20 cellular contexts compared by ENCODE assay signal in the genomic region with DNA sequence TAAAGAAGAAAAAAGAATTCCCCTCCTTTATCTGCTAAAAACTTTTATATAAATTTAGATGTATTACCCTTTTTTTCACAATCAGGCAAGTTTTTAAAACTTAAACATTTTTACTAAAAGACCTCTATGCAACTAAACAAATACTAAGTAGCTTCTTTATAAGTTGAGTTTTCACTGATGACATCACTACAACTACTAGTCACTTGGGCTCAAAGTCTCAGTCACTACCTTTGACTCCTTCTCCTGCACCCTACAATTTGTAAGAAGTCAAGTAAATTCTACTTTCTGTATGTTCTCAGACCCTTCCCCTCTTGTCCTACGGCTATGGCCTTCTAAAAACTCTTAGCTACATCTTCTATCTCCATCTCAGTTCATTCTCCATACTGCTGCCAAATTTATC. TPM values are rescaled to one million over a fixed set of nuclear protein-coding genes. Genes with fewer than 3 reads are reported as not detected.
A peak's percentile ranks its signal among the peaks of the same experiment; 100 is the strongest.
DNase-seq lines count a peak whose midpoint lies in the region; ATAC-seq, FAIRE-seq and TF ChIP-seq lines count a peak whose summit lies in the region.
"Had no signal": no experiment of that assay in that cellular context is flagged by ENCODE, and none has a peak within 500 bp of the region (broad histone marks: within the 10 kb centered on the region; RNA-seq: fewer than 3 reads in every experiment).

No MANE protein-coding gene starts in this region.

- H3K9ac ChIP-seq in HepG2 (ENCODE audit: insufficient read depth, low read depth, low read length), result no peak overlapping the region

- peak overlapping the region; percentile 62 for H3K27ac Mint-ChIP-seq in dendritic cell treated with granulocyte-macrophage colony-stimulating factor and Interleukin-4, amounts not matched to agents 40 ng/mL and 50 ng/mL, for 4 days

- no peak for TF ChIP-seq RAD21 in HepG2 (CRISPR knock-in tag; IDR thresholded peaks at IDR 0.05)

- H3K79me2 ChIP-seq in HepG2 (ENCODE audit: insufficient read depth, low read length), result peaks cover 6% of the 10 kb centered on the region

- BruUV-seq in HepG2 (replicated peaks; lab: Mats Ljungman, UMichigan), result no TSS peak

- H3K9me3 ChIP-seq in HepG2 (ENCODE audit: low read length), result no peaks in the 10 kb centered on the region
- H3K9me3 ChIP-seq in right lobe of liver, result no peaks in the 10 kb centered on the region
- H3K9me3 ChIP-seq in small intestine (ENCODE audit: control insufficient read depth, low read depth), result no peaks in the 10 kb centered on the region
- H3K9me3 ChIP-seq: A549, HAP-1 had no signal

- H3K27me3 ChIP-seq in HepG2 (ENCODE audit: control insufficient read depth in 1 of 2, insufficient read depth in 2 of 2, low read length in 2 of 2) (no peaks in the 10 kb centered on the region), right lobe of liver (no peaks in the 10 kb centered on the region), small intestine (ENCODE audit: control insufficient read depth in 2 of 2, insufficient read depth in 2 of 2, low read length in 2 of 2) (no peaks in the 10 kb centered on the region)

- H2AFZ ChIP-seq in HepG2 (ENCODE audit: low read length), result no peak overlapping the region

- no peak for ATAC-seq in HepG2
- ATAC-seq in right lobe of liver, result no peak
- ATAC-seq in omental fat pad (ENCODE audit: low FRiP score), result no peak
- no peak for ATAC-seq in GM18517 (IDR thresholded peaks at IDR 0.05; ENCODE audit: unreplicated experiment)
- ATAC-seq: A549 had no signal

- H3K4me1 Mint-ChIP-seq in dendritic cell treated with granulocyte-macrophage colony-stimulating factor and Interleukin-4, amounts not matched to agents 40 ng/mL and 50 ng/mL, for 4 days (ENCODE audit: low read depth), result peaks cover 24% of the 10 kb centered on the region

- no peak for FAIRE-seq in HepG2 (lab: Jason Lieb, UNC)
- FAIRE-seq in small intestine (lab: Jason Lieb, UNC), result no peak
- FAIRE-seq: A549, GM12891, GM18507 had no signal

- H3K36me3 Mint-ChIP-seq in dendritic cell treated with granulocyte-macrophage colony-stimulating factor and Interleukin-4, amounts not matched to agents 40 ng/mL and 50 ng/mL, for 4 days (ENCODE audit: low read depth), result no peaks in the 10 kb centered on the region

- peaks cover 16% of the 10 kb centered on the region for H3K4me1 ChIP-seq in HepG2 (ENCODE audit: insufficient read depth, low read length)
- no peaks in the 10 kb centered on the region for H3K4me1 ChIP-seq in right lobe of liver
- no peaks in the 10 kb centered on the region for H3K4me1 ChIP-seq in small intestine (ENCODE audit: control insufficient read depth in 2 of 2, insufficient read depth in 1 of 2, low read depth in 1 of 2, low read length in 1 of 2)
- H3K4me1 ChIP-seq: A549, HAP-1 had no signal

- TF ChIP-seq CTCF in HepG2 (CRISPR knock-in tag; IDR thresholded peaks at IDR 0.05), result no peak
- no peak for TF ChIP-seq CTCF in right lobe of liver (IDR thresholded peaks at IDR 0.05)
- no peak for TF ChIP-seq CTCF in omental fat pad (IDR thresholded peaks at IDR 0.05)

- CTCF ChIA-PET in HepG2 (lab: Yijun Ruan, JAX; ENCODE audit: low intra/inter-chr PET ratio, low total read pairs), result no interaction called here

- H3K27ac ChIP-seq in HepG2 (ENCODE audit: extremely low read length, insufficient read depth, low read length) (no peak overlapping the region), right lobe of liver (no peak overlapping the region), small intestine (ENCODE audit: low read depth in 1 of 2, low read length in 1 of 2) (no peak overlapping the region)
- H3K27ac ChIP-seq: A549 had no signal

- WGBS in HepG2 (ENCODE audit: low lambda C conversion rate), result 96% methylated on average over 1 of the region's 1 CpG
- 92% methylated on average over 1 of the region's 1 CpG for WGBS in right lobe of liver (ENCODE audit: insufficient coverage, low coverage, low lambda C conversion rate, missing lambda C conversion rate)
- WGBS in small intestine, 3 donors, result 90 to 96% (median 94%) methylated on average over 1 of the region's 1 CpG

- in situ Hi-C loops in HepG2 (cut with HindIII; ENCODE audit: extremely low pct_ligation_motif_present, low pct_unique_long_range_greater_than_20kb), result no loop called here

- H3K4me2 ChIP-seq in HepG2 (ENCODE audit: low read depth, low read length), result no peak overlapping the region
- H3K4me2 ChIP-seq: A549 had no signal

- H3K4me3 Mint-ChIP-seq in dendritic cell treated with granulocyte-macrophage colony-stimulating factor and Interleukin-4, amounts not matched to agents 40 ng/mL and 50 ng/mL, for 4 days, result no peak overlapping the region
- H3K4me3 Mint-ChIP-seq: CD4-positive, alpha-beta memory T cell had no signal

- no peaks in the 10 kb centered on the region for H3K9me3 Mint-ChIP-seq in dendritic cell treated with granulocyte-macrophage colony-stimulating factor and Interleukin-4, amounts not matched to agents 40 ng/mL and 50 ng/mL, for 4 days
- H3K9me3 Mint-ChIP-seq: CD4-positive, alpha-beta memory T cell had no signal

- TF ChIP-seq EP300 in HepG2 (IDR thresholded peaks at IDR 0.05; ENCODE audit: low read depth in 2 of 2, low read length in 2 of 2) (no peak), HepG2 (CRISPR knock-in tag; IDR thresholded peaks at IDR 0.05; ENCODE audit: borderline replicate concordance) (no peak)

- no peak overlapping the region for H3K4me3 ChIP-seq in HepG2 (replicated peaks in 1 of 3; ENCODE audit: insufficient read depth in 1 of 3, low read depth in 2 of 3, low read length in 3 of 3)
- no peak overlapping the region for H3K4me3 ChIP-seq in right lobe of liver
- no peak overlapping the region for H3K4me3 ChIP-seq in small intestine (ENCODE audit: low read depth in 1 of 2, low read length in 2 of 2)
- H3K4me3 ChIP-seq: A549, HAP-1 had no signal

- intact Hi-C loops in HepG2 (cut with micrococcal nuclease; ENCODE audit: unreplicated experiment), result no loop called here
- intact Hi-C loops in right lobe of liver (cut with DNase I), result no loop called here
- intact Hi-C loops in dendritic cell treated with granulocyte-macrophage colony-stimulating factor and Interleukin-4, amounts not matched to agents 40 ng/mL and 50 ng/mL, for 4 days (cut with micrococcal nuclease), result no loop called here

- no peak for TF ChIP-seq POLR2A in HepG2 (IDR thresholded peaks at IDR 0.05; ENCODE audit: insufficient read depth in 1 of 2, low read depth in 2 of 2, low read length in 2 of 2)
- no peak for TF ChIP-seq POLR2A in right lobe of liver (IDR thresholded peaks at IDR 0.05)

- POLR2A ChIA-PET in HepG2 (lab: Yijun Ruan, JAX), result interaction anchor here (0.9 kb wide), 1 partner anchor 11 kb away, joined by 12 read pairs; a partner anchor contains a TSS

- DNase-seq in HepG2 (ENCODE audit: low spot score) (no peak), right lobe of liver (no peak), small intestine (peak; percentile 19), omental fat pad (ENCODE audit: low spot score) (no peak)
- DNase-seq: 8988T; C1 segment of cervical spinal cord; Calu3; CD4-positive, alpha-beta memory T cell; COR-L47; DMS53; DMS79 treated with DMSO at 0.1 percent for 48 hours; GF-D8; GOT3 had no signal

- no peaks in the 10 kb centered on the region for H4K20me1 ChIP-seq in HepG2 (ENCODE audit: insufficient read depth, low read length)

- no peaks in the 10 kb centered on the region for H3K27me3 Mint-ChIP-seq in dendritic cell treated with granulocyte-macrophage colony-stimulating factor and Interleukin-4, amounts not matched to agents 40 ng/mL and 50 ng/mL, for 4 days
- H3K27me3 Mint-ChIP-seq: CD4-positive, alpha-beta memory T cell had no signal

- H3K36me3 ChIP-seq in HepG2 (replicated peaks in 1 of 2; ENCODE audit: control insufficient read depth in 1 of 2, insufficient read depth in 2 of 2, low read length in 2 of 2) (peaks cover 0 to 5% of the 10 kb centered on the region in 2 experiments; a peak in 1 of 5 replicates), right lobe of liver (no peaks in the 10 kb centered on the region), small intestine (ENCODE audit: control insufficient read depth in 2 of 2, insufficient read depth in 2 of 2, low read length in 2 of 2) (peaks cover 0 to 2% of the 10 kb centered on the region in 2 donors)
- H3K36me3 ChIP-seq: HAP-1 had no signal

RNA-seq across cellular contexts. Expression of a gene that starts 11.2 kb away (rescaled TPM):
- total RNA-seq in HepG2 (2016; rRNA removed; fragmentation: Illumina TruSeq; extraction: Trizol), result 11.9 and 13.1 TPM in 2 replicates
- total RNA-seq in HepG2 (2016; cell fraction: cytosol; rRNA removed; fragmentation: Illumina TruSeq; extraction: Trizol; ENCODE audit: low read depth), result 13.7 and 14.0 TPM in 2 replicates
- total RNA-seq in HepG2 (2016; cell fraction: insoluble cytoplasmic fraction; rRNA removed; fragmentation: Illumina TruSeq; extraction: Trizol), result 9.7 and 13.4 TPM in 2 replicates
- total RNA-seq in HepG2 (2016; cell fraction: membrane; rRNA removed; fragmentation: Illumina TruSeq; extraction: Trizol), result 9.5 and 10.6 TPM in 2 replicates
- total RNA-seq in HepG2 (2016; cell fraction: nucleus; rRNA removed; fragmentation: Illumina TruSeq; extraction: Trizol), result 16.3 and 16.6 TPM in 2 replicates
- polyA plus RNA-seq in HepG2 (2011; rRNA removed), result 32.4 and 36.1 TPM in 2 replicates
- 23.8 and 35.4 TPM in 2 replicates for polyA plus RNA-seq in HepG2 (2011; cell fraction: cytosol; rRNA removed)
- 19.8 and 25.2 TPM in 2 replicates for polyA plus RNA-seq in HepG2 (2011; cell fraction: nucleus; rRNA removed)
- 33.3 and 35.5 TPM in 2 replicates for polyA plus RNA-seq in HepG2 (2012)
- 8.6 and 9.9 TPM in 2 replicates for polyA plus RNA-seq in HepG2 (2016; cell fraction: cytosol; fragmentation: Illumina TruSeq; extraction: Trizol; ENCODE audit: low read depth)
- polyA plus RNA-seq in HepG2 (2016; cell fraction: insoluble cytoplasmic fraction; fragmentation: Illumina TruSeq; extraction: Trizol; ENCODE audit: low read depth), result 18.9 and 20.9 TPM in 2 replicates
- 10.4 and 10.7 TPM in 2 replicates for polyA plus RNA-seq in HepG2 (2016; cell fraction: membrane; fragmentation: Illumina TruSeq; extraction: Trizol; ENCODE audit: low read depth)
- 12.4 and 14.2 TPM in 2 replicates for polyA plus RNA-seq in HepG2 (2016; cell fraction: nucleus; fragmentation: Illumina TruSeq; extraction: Trizol; ENCODE audit: insufficient read depth, low read depth)
- 7.3 and 48.1 TPM in 2 replicates for polyA minus RNA-seq in HepG2 (2011; rRNA and poly(A)+ RNA removed; ENCODE audit: low replicate concordance)
- 13.7 and 15.4 TPM in 2 replicates for polyA minus RNA-seq in HepG2 (2011; cell fraction: cytosol; rRNA and poly(A)+ RNA removed)
- polyA minus RNA-seq in HepG2 (2011; cell fraction: nucleus; rRNA and poly(A)+ RNA removed), result 55.6 and 61.8 TPM in 2 replicates
- 1 to 10 TPM in 5 of 6 experiments, under 1 TPM in 1; 0.95 to 2.8 (median 2.0) TPM for total RNA-seq in right lobe of liver
- polyA plus RNA-seq in small intestine, result 1 to 10 TPM; 2.0 to 7.8 (median 6.1) TPM
- total RNA-seq in omental fat pad, result 1 to 10 TPM; 2.2 to 8.4 (median 5.2) TPM

RNA-seq across cellular contexts. Expression of a gene that starts 38.4 kb away (rescaled TPM):
- not detected in 2 replicates for total RNA-seq in HepG2 (2016; rRNA removed; fragmentation: Illumina TruSeq; extraction: Trizol)
- not detected in 2 replicates for total RNA-seq in HepG2 (2016; cell fraction: cytosol; rRNA removed; fragmentation: Illumina TruSeq; extraction: Trizol; ENCODE audit: low read depth)
- not detected in 2 replicates for total RNA-seq in HepG2 (2016; cell fraction: insoluble cytoplasmic fraction; rRNA removed; fragmentation: Illumina TruSeq; extraction: Trizol)
- total RNA-seq in HepG2 (2016; cell fraction: membrane; rRNA removed; fragmentation: Illumina TruSeq; extraction: Trizol), result not detected in 2 replicates
- not detected in 2 replicates for total RNA-seq in HepG2 (2016; cell fraction: nucleus; rRNA removed; fragmentation: Illumina TruSeq; extraction: Trizol)
- not detected in 2 replicates for polyA plus RNA-seq in HepG2 (2011; rRNA removed)
- not detected in 2 replicates for polyA plus RNA-seq in HepG2 (2011; cell fraction: cytosol; rRNA removed)
- not detected in 2 replicates for polyA plus RNA-seq in HepG2 (2011; cell fraction: nucleus; rRNA removed)
- not detected in 2 replicates for polyA plus RNA-seq in HepG2 (2012)
- not detected in 2 replicates for polyA plus RNA-seq in HepG2 (2016; cell fraction: cytosol; fragmentation: Illumina TruSeq; extraction: Trizol; ENCODE audit: low read depth)
- polyA plus RNA-seq in HepG2 (2016; cell fraction: insoluble cytoplasmic fraction; fragmentation: Illumina TruSeq; extraction: Trizol; ENCODE audit: low read depth), result not detected in 2 replicates
- not detected in 2 replicates for polyA plus RNA-seq in HepG2 (2016; cell fraction: membrane; fragmentation: Illumina TruSeq; extraction: Trizol; ENCODE audit: low read depth)
- polyA plus RNA-seq in HepG2 (2016; cell fraction: nucleus; fragmentation: Illumina TruSeq; extraction: Trizol; ENCODE audit: insufficient read depth, low read depth), result not detected in 2 replicates
- 0.63 TPM in 1 of 2 replicates, not detected in the other for polyA minus RNA-seq in HepG2 (2011; rRNA and poly(A)+ RNA removed; ENCODE audit: low replicate concordance)
- not detected in 2 replicates for polyA minus RNA-seq in HepG2 (2011; cell fraction: cytosol; rRNA and poly(A)+ RNA removed)
- polyA minus RNA-seq in HepG2 (2011; cell fraction: nucleus; rRNA and poly(A)+ RNA removed), result 0.13 TPM in 1 of 2 replicates, not detected in the other
- total RNA-seq in right lobe of liver, result under 1 TPM; 0.15 to 0.80 (median 0.43) TPM
- 1 to 10 TPM in 1 of 3 donors, under 1 TPM in 2; under 0.01 to 1.1 (median 0.81) TPM for polyA plus RNA-seq in small intestine
- 1 to 10 TPM in 2 of 4 donors, under 1 TPM in 2; 0.65 to 2.4 (median 1.3) TPM for total RNA-seq in omental fat pad
- total RNA-seq: G401 had no signal
